Comparison of ENCODE assay signal across 1 cellular context in the genomic region with DNA sequence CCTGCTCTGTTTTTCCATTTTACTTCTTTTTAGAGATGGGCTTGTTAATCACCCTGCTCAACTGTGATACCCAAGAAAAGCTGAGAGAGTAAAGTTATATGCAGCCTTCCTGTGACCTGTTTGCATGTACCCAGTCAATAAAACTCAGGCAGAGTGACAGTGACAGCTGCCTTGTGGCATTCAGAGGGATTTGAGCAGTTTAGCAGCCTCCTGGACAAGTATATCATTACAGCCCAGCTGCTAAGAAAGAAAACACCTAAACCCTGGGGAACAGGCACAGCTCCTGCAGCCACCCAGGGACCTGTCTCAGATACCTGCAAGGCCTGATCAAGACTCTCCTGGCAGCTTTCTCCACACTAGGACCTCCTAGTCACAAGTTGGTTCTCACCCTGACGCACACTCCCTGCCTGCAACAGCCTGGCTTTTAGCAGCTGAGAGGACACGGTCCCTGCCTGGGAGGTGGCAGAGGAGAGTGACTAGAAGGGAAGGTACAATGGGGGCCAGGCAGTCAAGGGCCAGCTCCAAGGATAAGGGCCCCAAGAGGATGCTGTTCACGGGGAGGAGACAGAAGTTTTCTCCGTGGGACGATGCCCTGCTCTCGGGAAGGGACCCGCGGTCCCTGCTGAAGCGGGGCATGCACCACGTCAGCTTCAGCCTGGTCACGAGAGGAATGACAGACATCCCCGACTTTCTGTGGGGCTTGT.
TF ChIP-seq lines count a peak whose summit lies in the region.

LRRC30 (plus strand) TSS at position 444 of the 704 bp plus-strand sequence; CDS start at position 494, 50 bp downstream.

TF ChIP-seq in K562, 482 proteins besides CTCF, POLR2A, EP300 and RAD21 (continued from another document):
- TF ChIP-seq PREB (CRISPR knock-in tag; IDR thresholded peaks at IDR 0.05) (no peak), ZNF232 (CRISPR knock-in tag; IDR thresholded peaks at IDR 0.05) (no peak)
TF ChIP-seq in K562: peak in this region for 0.
